18 cellular contexts compared by ENCODE assay signal in the genomic region with DNA sequence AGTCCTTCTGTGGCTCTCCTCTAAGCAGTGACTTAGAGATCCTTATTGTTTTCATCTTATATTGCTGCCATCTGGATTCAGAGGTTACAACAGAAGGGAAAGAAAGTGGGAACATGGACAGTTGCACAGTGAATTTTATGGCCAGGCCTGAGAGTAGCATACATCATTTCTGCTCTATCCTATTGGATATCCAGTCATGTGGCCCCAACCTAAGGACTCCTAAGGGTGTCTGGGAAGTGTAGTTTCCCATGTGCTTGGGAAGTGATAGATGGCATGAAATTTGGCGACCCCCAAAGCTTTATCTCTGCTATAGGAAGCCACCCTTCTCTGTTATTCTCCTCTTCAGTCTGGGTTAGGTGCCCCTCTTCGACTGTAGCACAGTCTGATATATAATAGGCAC. TPM values are rescaled to one million over a fixed set of nuclear protein-coding genes. Genes with fewer than 3 reads are reported as not detected.
A peak's percentile ranks its signal among the peaks of the same experiment; 100 is the strongest.
DNase-seq lines count a peak whose midpoint lies in the region; ATAC-seq lines count a peak whose summit lies in the region.
"Had no signal": no experiment of that assay in that cellular context is flagged by ENCODE, and none has a peak within 500 bp of the region (broad histone marks: within the 10 kb centered on the region; RNA-seq: fewer than 3 reads in every experiment).

No MANE protein-coding gene starts in this region.

- no peak for DNase-seq in T-helper 2 cell treated with Interferon-gamma antibody and Interleukin-4, amounts not matched to agents 5 μg/mL and 100 μg/mL, for 36 hours (ENCODE audit: low spot score)
- DNase-seq in T-helper 2 cell, result no peak
- DNase-seq in CD8-positive, alpha-beta memory T cell, result no peak
- no peak for DNase-seq in activated naive CD8-positive, alpha-beta T cell treated with anti-CD3 and anti-CD28 coated beads for 36 hours
- no peak for DNase-seq in natural killer cell treated with Interleukin-12 subunit alpha and Interleukin-12 subunit beta and Interleukin-15 and Interleukin-18, amount 100 ng/mL, for 72 hours (ENCODE audit: low spot score)
- no peak for DNase-seq in globus pallidus (ENCODE audit: low spot score)
- DNase-seq: 8988T; BE2C; colonic mucosa; NCI-H1105 treated with DMSO at 0.1 percent for 48 hours; NCI-H510A treated with DMSO at 0.1 percent for 48 hours; stimulated activated naive CD8-positive, alpha-beta T cell treated with anti-CD3 and anti-CD28 coated beads, Interleukin-15, Interleukin-2, amounts not matched to agents 100 U/mL and 50 U/mL, for 24 hours had no signal

- H3K27me3 Mint-ChIP-seq in T-helper 2 cell treated with Interferon-gamma antibody and Interleukin-4, amounts not matched to agents 5 μg/mL and 100 μg/mL, for 36 hours (ENCODE audit: low read depth), result no peaks in the 10 kb centered on the region
- no peaks in the 10 kb centered on the region for H3K27me3 Mint-ChIP-seq in CD8-positive, alpha-beta memory T cell
- H3K27me3 Mint-ChIP-seq in activated naive CD8-positive, alpha-beta T cell treated with anti-CD3 and anti-CD28 coated beads for 36 hours, result no peaks in the 10 kb centered on the region
- H3K27me3 Mint-ChIP-seq in natural killer cell treated with Interleukin-12 subunit alpha and Interleukin-12 subunit beta and Interleukin-15 and Interleukin-18, amount 100 ng/mL, for 72 hours, result no peaks in the 10 kb centered on the region
- H3K27me3 Mint-ChIP-seq: brain had no signal

- peaks cover 93% of the 10 kb centered on the region for H3K4me1 Mint-ChIP-seq in T-helper 2 cell treated with Interferon-gamma antibody and Interleukin-4, amounts not matched to agents 5 μg/mL and 100 μg/mL, for 36 hours (ENCODE audit: low read depth)
- H3K4me1 Mint-ChIP-seq in CD8-positive, alpha-beta memory T cell, result peaks cover 97 to 100% (median 100%) of the 10 kb centered on the region in 3 donors
- H3K4me1 Mint-ChIP-seq in activated naive CD8-positive, alpha-beta T cell treated with anti-CD3 and anti-CD28 coated beads for 36 hours, result peaks cover 67% of the 10 kb centered on the region
- peaks cover 90 to 98% of the 10 kb centered on the region in 2 donors for H3K4me1 Mint-ChIP-seq in natural killer cell treated with Interleukin-12 subunit alpha and Interleukin-12 subunit beta and Interleukin-15 and Interleukin-18, amount 100 ng/mL, for 72 hours (ENCODE audit: low read depth in 2 of 2)

- POLR2A ChIA-PET in CD8-positive, alpha-beta memory T cell (lab: Charles Lee), result no interaction called here

- no peaks in the 10 kb centered on the region for H3K9me3 ChIP-seq in CD8-positive, alpha-beta memory T cell (ENCODE audit: low read length)
- H3K9me3 ChIP-seq: BE2C, colonic mucosa, psoas muscle had no signal

- H3K27me3 ChIP-seq in CD8-positive, alpha-beta memory T cell (ENCODE audit: insufficient read depth, low read length, poor library complexity, severe bottlenecking), result no peaks in the 10 kb centered on the region
- H3K27me3 ChIP-seq: BE2C, colonic mucosa had no signal

- no peak for ATAC-seq in natural killer cell treated with Interleukin-12 subunit alpha and Interleukin-12 subunit beta and Interleukin-15 and Interleukin-18, amount 100 ng/mL, for 72 hours
- ATAC-seq in HG03432 (IDR thresholded peaks at IDR 0.05; ENCODE audit: unreplicated experiment) (no peak), HG03159 (IDR thresholded peaks at IDR 0.05; ENCODE audit: unreplicated experiment) (no peak)
- ATAC-seq: activated naive CD4-positive, alpha-beta T cell treated with anti-CD3 and anti-CD28 coated beads, Interleukin-2, amount 50 U/mL, for 72 hours; stimulated activated naive CD8-positive, alpha-beta T cell treated with anti-CD3 and anti-CD28 coated beads, Interleukin-15, Interleukin-2, amounts not matched to agents 100 U/mL and 50 U/mL, for 24 hours had no signal

- H3K4me1 ChIP-seq in CD8-positive, alpha-beta memory T cell (ENCODE audit: insufficient read depth, low read length), result peaks cover 93% of the 10 kb centered on the region
- H3K4me1 ChIP-seq: BE2C, colonic mucosa had no signal

- H3K27ac Mint-ChIP-seq in T-helper 2 cell treated with Interferon-gamma antibody and Interleukin-4, amounts not matched to agents 5 μg/mL and 100 μg/mL, for 36 hours, result peak overlapping the region; percentile 16
- peak overlapping the region; percentile 44 to 99 (median 84) for H3K27ac Mint-ChIP-seq in CD8-positive, alpha-beta memory T cell
- H3K27ac Mint-ChIP-seq in activated naive CD8-positive, alpha-beta T cell treated with anti-CD3 and anti-CD28 coated beads for 36 hours, result peak overlapping the region; percentile 30
- H3K27ac Mint-ChIP-seq in natural killer cell treated with Interleukin-12 subunit alpha and Interleukin-12 subunit beta and Interleukin-15 and Interleukin-18, amount 100 ng/mL, for 72 hours, result peak overlapping the region; percentile 94 to 96
- H3K27ac Mint-ChIP-seq: activated naive CD4-positive, alpha-beta T cell treated with anti-CD3 and anti-CD28 coated beads, Interleukin-2, amount 50 U/mL, for 72 hours had no signal

- H3K4me3 Mint-ChIP-seq in T-helper 2 cell treated with Interferon-gamma antibody and Interleukin-4, amounts not matched to agents 5 μg/mL and 100 μg/mL, for 36 hours, result no peak overlapping the region
- peak overlapping the region in 3 of 7 donors; percentile 8 to 38 (median 33) for H3K4me3 Mint-ChIP-seq in CD8-positive, alpha-beta memory T cell
- no peak overlapping the region for H3K4me3 Mint-ChIP-seq in activated naive CD8-positive, alpha-beta T cell treated with anti-CD3 and anti-CD28 coated beads for 36 hours
- peak overlapping the region; percentile 80 for H3K4me3 Mint-ChIP-seq in natural killer cell treated with Interleukin-12 subunit alpha and Interleukin-12 subunit beta and Interleukin-15 and Interleukin-18, amount 100 ng/mL, for 72 hours
- H3K4me3 Mint-ChIP-seq: brain had no signal

- H3K9me3 Mint-ChIP-seq in T-helper 2 cell treated with Interferon-gamma antibody and Interleukin-4, amounts not matched to agents 5 μg/mL and 100 μg/mL, for 36 hours, result peaks cover 8% of the 10 kb centered on the region
- H3K9me3 Mint-ChIP-seq in CD8-positive, alpha-beta memory T cell, result peaks cover 0 to 7% (median 6%) of the 10 kb centered on the region in 5 donors
- peaks cover 2% of the 10 kb centered on the region for H3K9me3 Mint-ChIP-seq in activated naive CD8-positive, alpha-beta T cell treated with anti-CD3 and anti-CD28 coated beads for 36 hours
- peaks cover 3% of the 10 kb centered on the region for H3K9me3 Mint-ChIP-seq in natural killer cell treated with Interleukin-12 subunit alpha and Interleukin-12 subunit beta and Interleukin-15 and Interleukin-18, amount 100 ng/mL, for 72 hours

- CTCF ChIA-PET in CD8-positive, alpha-beta memory T cell (lab: Charles Lee), result no interaction called here

- peaks cover 9% of the 10 kb centered on the region for H3K36me3 Mint-ChIP-seq in T-helper 2 cell treated with Interferon-gamma antibody and Interleukin-4, amounts not matched to agents 5 μg/mL and 100 μg/mL, for 36 hours (ENCODE audit: low read depth)
- H3K36me3 Mint-ChIP-seq in CD8-positive, alpha-beta memory T cell, result peaks cover 0 to 10% (median 3%) of the 10 kb centered on the region in 3 donors
- H3K36me3 Mint-ChIP-seq in activated naive CD8-positive, alpha-beta T cell treated with anti-CD3 and anti-CD28 coated beads for 36 hours, result peaks cover 2% of the 10 kb centered on the region
- H3K36me3 Mint-ChIP-seq in natural killer cell treated with Interleukin-12 subunit alpha and Interleukin-12 subunit beta and Interleukin-15 and Interleukin-18, amount 100 ng/mL, for 72 hours, result peaks cover 24% of the 10 kb centered on the region
- H3K36me3 Mint-ChIP-seq: brain had no signal

- no peaks in the 10 kb centered on the region for H3K36me3 ChIP-seq in CD8-positive, alpha-beta memory T cell (ENCODE audit: insufficient read depth, low read length)
- H3K36me3 ChIP-seq: BE2C, colonic mucosa had no signal

- H3K4me3 ChIP-seq in CD8-positive, alpha-beta memory T cell (ENCODE audit: low read length), result no peak overlapping the region
- H3K4me3 ChIP-seq: colonic mucosa, psoas muscle, SK-N-MC had no signal

- H3K27ac ChIP-seq in CD8-positive, alpha-beta memory T cell (ENCODE audit: low read depth, low read length), result no peak overlapping the region
- H3K27ac ChIP-seq: colonic mucosa, psoas muscle, SK-N-MC had no signal

RNA-seq across cellular contexts. Expression of a gene that starts 51.9 kb away (rescaled TPM):
- total RNA-seq in CD8-positive, alpha-beta memory T cell, result 10 to 100 TPM; 24.5 to 28.3 TPM
- polyA plus RNA-seq in CD8-positive, alpha-beta memory T cell, result 3.3 TPM
- 10 to 100 TPM; 25.7 to 26.0 TPM for total RNA-seq in activated naive CD8-positive, alpha-beta T cell treated with anti-CD3 and anti-CD28 coated beads for 36 hours
- total RNA-seq in natural killer cell treated with Interleukin-12 subunit alpha and Interleukin-12 subunit beta and Interleukin-15 and Interleukin-18, amount 100 ng/mL, for 72 hours, result 10 to 100 TPM; 16.1 to 35.8 TPM

Comparison
In these comparisons a context has a peak if more than half of its experiments do, and no peak if none do; other contexts are left out.
1. H3K27ac Mint-ChIP-seq: peak in every context shown above with its lines; median percentile 95 in natural killer cell treated with Interleukin-12 subunit alpha and Interleukin-12 subunit beta and Interleukin-15 and Interleukin-18, amount 100 ng/mL, for 72 hours; 84 in CD8-positive, alpha-beta memory T cell; 30 in activated naive CD8-positive, alpha-beta T cell treated with anti-CD3 and anti-CD28 coated beads for 36 hours; 16 in T-helper 2 cell treated with Interferon-gamma antibody and Interleukin-4, amounts not matched to agents 5 μg/mL and 100 μg/mL, for 36 hours.